In genomic region chr1:113928129-113928949, GRCh38 we compare ENCODE assay signal across 9 cellular contexts. TPM values are rescaled to one million over a fixed set of nuclear protein-coding genes. Genes with fewer than 3 reads are reported as not detected.
DNase-seq lines count a peak whose midpoint lies in the region; TF ChIP-seq lines count a peak whose summit lies in the region.
"Had no signal": no experiment of that assay in that cellular context is flagged by ENCODE, and none has a peak within 500 bp of the region (broad histone marks: within the 10 kb centered on the region; RNA-seq: fewer than 3 reads in every experiment).

No MANE protein-coding gene starts in this region.

- H3K18ac ChIP-seq in H9 (ENCODE audit: insufficient read length, low read depth, low read length): no peak overlapping the region

- H3K36me3 Mint-ChIP-seq in H9 (ENCODE audit: insufficient read depth in 1 of 3, low read depth in 3 of 3) (no peaks in the 10 kb centered on the region), neural crest cell (ENCODE audit: low read depth) (no peaks in the 10 kb centered on the region)

- no peak overlapping the region for H2AFZ ChIP-seq in H9 (ENCODE audit: low read length)

- peak overlapping the region; percentile 37 for H3K9ac ChIP-seq in H9 (ENCODE audit: extremely low read depth, insufficient read length, low read length)
- peak overlapping the region; percentile 87 for H3K9ac ChIP-seq in SK-N-MC (ENCODE audit: insufficient read length)

- H3K79me1 ChIP-seq in H9 (ENCODE audit: insufficient read depth, low read depth, low read length, poor library complexity, severe bottlenecking): no peaks in the 10 kb centered on the region

- H4K5ac ChIP-seq in H9 (ENCODE audit: insufficient read length, low read depth, low read length): no peak overlapping the region

- H2BK15ac ChIP-seq in H9 (ENCODE audit: low read depth, low read length): no peak overlapping the region

- H4K91ac ChIP-seq in H9 (ENCODE audit: insufficient read length, low read depth, low read length): no peak overlapping the region

- H2BK120ac ChIP-seq in H9 (ENCODE audit: low read depth, low read length, poor library complexity, severe bottlenecking): no peak overlapping the region

- no peak for TF ChIP-seq POLR2A in erythroblast (IDR thresholded peaks at IDR 0.05; ENCODE audit: low read length)

- H3K4me3 Mint-ChIP-seq in H9 (peak overlapping the region; percentile 90 to 92), neural crest cell (peak overlapping the region; percentile 98)

- WGBS in H9 (ENCODE audit: extremely low coverage, insufficient read length, low lambda C conversion rate): no CpG with 5 or more reads among the region's 7 CpGs

- in situ Hi-C loops in Caki2 (cut with HindIII; ENCODE audit: low pct_unique_long_range_greater_than_20kb, low sequenced_read_pairs): no loop called here

- no peak overlapping the region for H3K27ac Mint-ChIP-seq in H9
- H3K27ac Mint-ChIP-seq in neural crest cell (ENCODE audit: unreplicated experiment): no peak overlapping the region

- H3K23me2 ChIP-seq in H9 (ENCODE audit: insufficient read length, low read depth, low read length, poor library complexity, severe bottlenecking): peaks cover 16% of the 10 kb centered on the region

- H3K14ac ChIP-seq in H9 (ENCODE audit: insufficient read depth, low read length): no peak overlapping the region

- no peak overlapping the region for H2BK20ac ChIP-seq in H9 (ENCODE audit: low read depth, low read length, poor library complexity, severe bottlenecking)

- H3K23ac ChIP-seq in H9 (ENCODE audit: insufficient read length, low read depth, low read length): no peak overlapping the region

- H3K4me1 ChIP-seq in H9 (ENCODE audit: insufficient read depth, low read length): no peaks in the 10 kb centered on the region

- H3K36me3 ChIP-seq in SK-N-MC (ENCODE audit: insufficient read depth, low read length): no peaks in the 10 kb centered on the region

- H3K79me2 ChIP-seq in H9 (ENCODE audit: insufficient read depth, low read length): peaks cover 6% of the 10 kb centered on the region; the same call in 1 of the 2 replicates

- no peak overlapping the region for H2BK12ac ChIP-seq in H9 (ENCODE audit: insufficient read length, low read depth, low read length)

- no peak overlapping the region for H2AK5ac ChIP-seq in H9 (ENCODE audit: insufficient read length, low read length)

- H3K9me3 Mint-ChIP-seq in H9: no peaks in the 10 kb centered on the region
- no peaks in the 10 kb centered on the region for H3K9me3 Mint-ChIP-seq in neural crest cell

- H2BK5ac ChIP-seq in H9 (ENCODE audit: insufficient read length, low read length): no peak overlapping the region

- peak overlapping the region; percentile 99 for H3K4me3 ChIP-seq in SK-N-MC

- H3K27ac ChIP-seq in H9 (ENCODE audit: insufficient read length, low read depth, low read length): no peak overlapping the region
- H3K27ac ChIP-seq in SK-N-MC: peak overlapping the region; percentile 88

- intact Hi-C loops in posterior vena cava (cut with DNase I): loop anchor here in 1 of 2 donors (2.0 kb wide), 1 partner anchor 24 kb away; the partner anchor contains the start of genes AP4B1 and DCLRE1B

- H3K56ac ChIP-seq in H9 (ENCODE audit: insufficient read length, low read depth, low read length): no peak overlapping the region

- H3K4me2 ChIP-seq in H9 (ENCODE audit: insufficient read depth, insufficient read length, low read length): peak overlapping the region; percentile 87

- no peak overlapping the region for H4K8ac ChIP-seq in H9 (replicated peaks; ENCODE audit: insufficient read length, low read depth, low read length)

- H3K9me3 ChIP-seq in H9 (ENCODE audit: control insufficient read depth, low read depth, low read length) (no peaks in the 10 kb centered on the region), SK-N-MC (ENCODE audit: low read depth, low read length) (no peaks in the 10 kb centered on the region)

- no peaks in the 10 kb centered on the region for H4K20me1 ChIP-seq in H9 (ENCODE audit: control insufficient read depth, insufficient read depth, insufficient read length)

- no peaks in the 10 kb centered on the region for H3K27me3 ChIP-seq in H9 (ENCODE audit: insufficient read depth, low read length)

- H3K4ac ChIP-seq in H9 (ENCODE audit: low read depth, low read length): no peak overlapping the region

- H3K4me1 Mint-ChIP-seq in H9 (peaks cover 33 to 36% of the 10 kb centered on the region in 2 experiments), neural crest cell (peaks cover 40% of the 10 kb centered on the region)

- H3K27me3 Mint-ChIP-seq in H9 (ENCODE audit: low read depth): peaks cover 16% of the 10 kb centered on the region
- peaks cover 27% of the 10 kb centered on the region for H3K27me3 Mint-ChIP-seq in neural crest cell (ENCODE audit: low read depth)

- peak; percentile 14 for DNase-seq in Caki2 (ENCODE audit: low read depth)
- DNase-seq in H9: no peak
- DNase-seq in SK-N-MC (ENCODE audit: low read depth, low spot score): no peak
- peak; percentile 59 to 73 for DNase-seq in erythroblast (lab: John Stamatoyannopoulos, UW)
- DNase-seq in neural crest cell (ENCODE audit: low read depth, low spot score): no peak
- DNase-seq in Ammon's horn (ENCODE audit: low spot score): no peak
- DNase-seq in posterior vena cava (ENCODE audit: low spot score): no peak
- DNase-seq in GF-D8 (lab: John Stamatoyannopoulos, UW): no peak

- H3T11ph ChIP-seq in H9 (ENCODE audit: low read length): no peak overlapping the region

- no peak for TF ChIP-seq CTCF in H9 (conservative IDR thresholded peaks at IDR 0.05)
- no peak for TF ChIP-seq CTCF in neural crest cell (conservative IDR thresholded peaks at IDR 0.05)

RNA-seq across cellular contexts. Expression of gene HIPK1, which starts 0.8 kb away (rescaled TPM):
- total RNA-seq in Caki2 (2014; rRNA removed; shearing (Covaris generic); ENCODE audit: low replicate concordance): 8.1 and 10.0 TPM in 2 replicates
- total RNA-seq in H9 (2021) (65.7 and 68.1 TPM in 2 replicates), neural crest cell (53.4 and 57.7 TPM in 2 replicates), posterior vena cava (10 to 100 TPM; 68.9 to 78.9 TPM)

RNA-seq across cellular contexts. Expression of gene DCLRE1B, which starts 23.2 kb away (rescaled TPM):
- total RNA-seq in Caki2 (2014; rRNA removed; shearing (Covaris generic); ENCODE audit: low replicate concordance): 4.6 and 5.1 TPM in 2 replicates
- total RNA-seq in H9 (2021): 12.0 and 13.4 TPM in 2 replicates
- total RNA-seq in neural crest cell: 21.4 and 21.5 TPM in 2 replicates
- total RNA-seq in posterior vena cava: 1 to 10 TPM; 5.3 to 5.5 TPM

RNA-seq across cellular contexts. Expression of gene AP4B1, which starts 23.7 kb away (rescaled TPM):
- total RNA-seq in Caki2 (2014; rRNA removed; shearing (Covaris generic); ENCODE audit: low replicate concordance): 2.0 and 2.3 TPM in 2 replicates
- total RNA-seq in H9 (2021) (19.3 and 19.7 TPM in 2 replicates), neural crest cell (23.6 and 25.3 TPM in 2 replicates), posterior vena cava (10 to 100 TPM in 1 of 2 donors, 1 to 10 TPM in 1; 8.3 to 20.0 TPM)

RNA-seq across cellular contexts. Expression of gene BCL2L15, which starts 41.0 kb away (rescaled TPM):
- total RNA-seq in Caki2 (2014; rRNA removed; shearing (Covaris generic); ENCODE audit: low replicate concordance): 1.9 TPM in 1 of 2 replicates, not detected in the other
- total RNA-seq in H9 (2021) (0.22 and 0.53 TPM in 2 replicates), neural crest cell (0.71 and 0.84 TPM in 2 replicates), posterior vena cava (under 1 TPM; 0.32 to 0.57 TPM)
- total RNA-seq: SK-MEL-5 had no signal

RNA-seq across cellular contexts. Expression of gene OLFML3, which starts 50.9 kb away (rescaled TPM):
- not detected in 2 replicates for total RNA-seq in Caki2 (2014; rRNA removed; shearing (Covaris generic); ENCODE audit: low replicate concordance)
- total RNA-seq in H9 (2021): 171 and 176 TPM in 2 replicates
- 4.3 and 6.1 TPM in 2 replicates for total RNA-seq in neural crest cell
- 100 to 1,000 TPM in 1 of 2 donors, 10 to 100 TPM in 1; 43.6 to 109 TPM for total RNA-seq in posterior vena cava
- total RNA-seq: SK-MEL-5 had no signal

Comparison
In these comparisons a context has a peak if more than half of its experiments do, and no peak if none do; other contexts are left out.
1. DNase-seq: peak in Caki2 (single experiment) and erythroblast (2 of 2); none in H9 (single experiment), SK-N-MC (single experiment), neural crest cell (single experiment), Ammon's horn (single experiment), posterior vena cava (single experiment) and GF-D8 (single experiment).